In genomic region chr7:25180946-25181345, GRCh38 we compare ENCODE assay signal across 9 cellular contexts. TPM values are rescaled to one million over a fixed set of nuclear protein-coding genes. Genes with fewer than 3 reads are reported as not detected.
DNase-seq lines count a peak whose midpoint lies in the region; ATAC-seq and TF ChIP-seq lines count a peak whose summit lies in the region.
"Had no signal": no experiment of that assay in that cellular context is flagged by ENCODE, and none has a peak within 500 bp of the region (broad histone marks: within the 10 kb centered on the region; RNA-seq: fewer than 3 reads in every experiment).

No MANE protein-coding gene starts in this region.

- H3K27me3 ChIP-seq in HCT116 (ENCODE audit: insufficient read depth, low read length): no peaks in the 10 kb centered on the region
- no peaks in the 10 kb centered on the region for H3K27me3 ChIP-seq in brain microvascular endothelial cell (replicated peaks)
- no peaks in the 10 kb centered on the region for H3K27me3 ChIP-seq in HAP-1 (ENCODE audit: low read depth)

- H3K27me3 Mint-ChIP-seq in nephron (ENCODE audit: low read depth): peaks cover 3% of the 10 kb centered on the region

- BruUV-seq in HCT116 (replicated peaks; lab: Mats Ljungman, UMichigan): no TSS peak

- DNase-seq in AG09309 (ENCODE audit: low read depth): no peak
- DNase-seq in HCT116 (ENCODE audit: low read depth, low spot score): no peak
- no peak for DNase-seq in brain microvascular endothelial cell
- no peak for DNase-seq in HAP-1 (ENCODE audit: low spot score in 2 of 2)
- DNase-seq in A172 (ENCODE audit: low spot score): no peak
- no peak for DNase-seq in GM13977 (ENCODE audit: low spot score)
- no peak for DNase-seq in stimulated activated CD4-positive, alpha-beta T cell treated with anti-CD3 and anti-CD28 coated beads, Interleukin-15, amount 100 ng/mL, for 24 hours

- no peak overlapping the region; the same call in 1 of the 2 replicates for H3K4me3 ChIP-seq in AG09309 (ENCODE audit: control insufficient read depth, low read depth, low read length)
- H3K4me3 ChIP-seq in HCT116 (replicated peaks in 1 of 2; ENCODE audit: low read depth in 1 of 2, low read length in 2 of 2): no peak overlapping the region; a peak in 1 of 4 replicates
- no peak overlapping the region for H3K4me3 ChIP-seq in brain microvascular endothelial cell (ENCODE audit: low read depth, low read length)
- no peak overlapping the region for H3K4me3 ChIP-seq in HAP-1

- RAD21 ChIA-PET in HCT116 (lab: Charles Lee; ENCODE audit: low non-redundant PET in 1 of 2, low total read pairs in 2 of 2, uncharacterized antibody in 2 of 2, unreplicated experiment in 2 of 2): no interaction called here

- peak overlapping the region in 1 of 3 experiments; percentile 74 for H3K27ac Mint-ChIP-seq in nephron

- no peak overlapping the region; the same call in 1 of the 2 replicates for H3K9ac ChIP-seq in HCT116 (ENCODE audit: low read length)

- TF ChIP-seq CTCF in AG09309 (IDR thresholded peaks at IDR 0.05; ENCODE audit: control insufficient read depth, insufficient read depth, low read depth, low read length, missing control alignments): peak; percentile 4
- 0 out of 6 replicates have a peak, but pooled peaks of 1 of the 3 experiments have one; percentile 12 for TF ChIP-seq CTCF in HCT116 (IDR thresholded peaks at IDR 0.05 in 2 of 3, conservative IDR thresholded peaks at IDR 0.05 in 1 of 3; ENCODE audit: borderline replicate concordance in 1 of 3, insufficient read depth in 1 of 3, low read depth in 2 of 3, low read length in 2 of 3)
- peak; percentile 26 for TF ChIP-seq CTCF in brain microvascular endothelial cell (IDR thresholded peaks at IDR 0.05; ENCODE audit: low read depth, low read length, missing control alignments)
- no peak for TF ChIP-seq CTCF in nephron (IDR thresholded peaks at IDR 0.05; ENCODE audit: unreplicated experiment in 3 of 3)
- TF ChIP-seq CTCF in GM13977 (IDR thresholded peaks at IDR 0.05; ENCODE audit: extremely low read depth, insufficient read depth, missing control alignments): no peak

- H3K4me1 ChIP-seq in HCT116 (ENCODE audit: control insufficient read depth in 1 of 2, insufficient read depth in 2 of 2, low read length in 2 of 2) (peaks cover 0 to 8% of the 10 kb centered on the region in 2 experiments; a peak in 1 of 4 replicates), HAP-1 (peaks cover 11% of the 10 kb centered on the region)

- no peaks in the 10 kb centered on the region for H3K36me3 Mint-ChIP-seq in nephron (ENCODE audit: low read depth)

- H3K4me2 ChIP-seq in HCT116 (ENCODE audit: low read length): peak overlapping the region; percentile 82

- H3K9me3 Mint-ChIP-seq in nephron: no peaks in the 10 kb centered on the region

- in situ Hi-C loops in brain microvascular endothelial cell (cut with HindIII; ENCODE audit: low pct_ligation_motif_present, low sequenced_read_pairs) (no loop called here), HAP-1 (cut with MboI; ENCODE audit: low sequenced_read_pairs) (no loop called here), GM13977 (cut with MboI; ENCODE audit: low pct_unique_long_range_greater_than_20kb, low sequenced_read_pairs, unreplicated experiment) (no loop called here)

- H3K9me2 ChIP-seq in HCT116 (ENCODE audit: insufficient read depth): no peaks in the 10 kb centered on the region

- POLR2A ChIA-PET in HCT116 (lab: Charles Lee): interaction anchor here (1.0 kb wide), 1 partner anchor 55 kb away, joined by 3 read pairs; no protein-coding TSS in a partner anchor

- no peaks in the 10 kb centered on the region for H4K20me1 ChIP-seq in HCT116 (ENCODE audit: insufficient read depth)

- H3K9me3 ChIP-seq in HCT116 (ENCODE audit: control insufficient read depth in 1 of 2, insufficient read depth in 1 of 2, low read depth in 1 of 2, low read length in 2 of 2) (no peaks in the 10 kb centered on the region), HAP-1 (no peaks in the 10 kb centered on the region)

- intact Hi-C loops in HCT116 (cut with micrococcal nuclease): no loop called here

- H3K4me3 Mint-ChIP-seq in nephron: peak overlapping the region; percentile 89 to 90 (median 90)

- no peaks in the 10 kb centered on the region for H3K79me2 ChIP-seq in HCT116 (ENCODE audit: insufficient read depth, low read length)

- CTCF ChIA-PET in HCT116 (lab: Charles Lee): interaction anchor here (1.0 to 1.4 kb wide), 9 partner anchors 8 to 82 kb away, joined by 3 to 11 read pairs (median 6); partner anchors contain the start of gene CYCS

- ATAC-seq in HCT116: no peak

- no peak for TF ChIP-seq POLR2A in HCT116 (IDR thresholded peaks at IDR 0.05; ENCODE audit: borderline replicate concordance, extremely low read depth, insufficient read depth, insufficient read length)

- TF ChIP-seq RAD21 in HCT116 (IDR thresholded peaks at IDR 0.05; ENCODE audit: low read depth): no peak

- H3K27ac ChIP-seq in HCT116 (ENCODE audit: low read depth, low read length) (no peak overlapping the region), brain microvascular endothelial cell (no peak overlapping the region)

- H3K4me1 Mint-ChIP-seq in nephron: no peaks in the 10 kb centered on the region

- H2AFZ ChIP-seq in HCT116 (ENCODE audit: low read depth, low read length, poor library complexity, severe bottlenecking): peak overlapping the region; percentile 100

- H3K36me3 ChIP-seq in HCT116 (ENCODE audit: control insufficient read depth in 1 of 2, insufficient read depth in 2 of 2, low read length in 2 of 2) (no peaks in the 10 kb centered on the region), brain microvascular endothelial cell (replicated peaks) (no peaks in the 10 kb centered on the region), HAP-1 (replicated peaks) (peaks cover 6% of the 10 kb centered on the region)

TF ChIP-seq in HCT116, 20 proteins besides CTCF, POLR2A, EP300 and RAD21:
- TF ChIP-seq JUND (IDR thresholded peaks at IDR 0.05) (no peak), FOSL1 (IDR thresholded peaks at IDR 0.05; ENCODE audit: low read depth) (no peak), YY1 (IDR thresholded peaks at IDR 0.05; ENCODE audit: extremely low read depth, insufficient replicate concordance, low read depth, low read length) (no peak), REST (IDR thresholded peaks at IDR 0.05; ENCODE audit: low read depth) (no peak), CEBPB (IDR thresholded peaks at IDR 0.05; ENCODE audit: low read depth) (no peak)

RNA-seq across cellular contexts. Expression of gene NPVF, which starts 47.3 kb away (rescaled TPM):
- total RNA-seq in HCT116 (2021; ENCODE audit: unreplicated experiment): not detected
- polyA plus RNA-seq in HCT116 (2012): not detected in 2 replicates
- total RNA-seq in A172 (2014; rRNA removed; shearing (Covaris generic)): not detected in 2 replicates
- total RNA-seq: pulmonary artery endothelial cell had no signal

RNA-seq across cellular contexts. Expression of gene CYCS, which starts 55.9 kb away (rescaled TPM):
- 224 TPM for total RNA-seq in HCT116 (2021; ENCODE audit: unreplicated experiment)
- polyA plus RNA-seq in HCT116 (2012): 49.2 and 56.9 TPM in 2 replicates
- total RNA-seq in A172 (2014; rRNA removed; shearing (Covaris generic)): 185 and 287 TPM in 2 replicates

Comparison
In these comparisons a context has a peak if more than half of its experiments do, and no peak if none do; other contexts are left out.
1. CTCF ChIP-seq: peak in AG09309 (single experiment) and brain microvascular endothelial cell (single experiment); none in nephron (0 of 3) and GM13977 (single experiment).